Comparison of ENCODE assay signal across 1 cellular context in genomic region chr7:92639213-92639896, GRCh38.
TF ChIP-seq lines count a peak whose summit lies in the region.

No MANE protein-coding gene starts in this region.

TF ChIP-seq in IMR-90, 13 proteins besides CTCF, POLR2A, EP300 and RAD21:
- TF ChIP-seq ELK1 (IDR thresholded peaks at IDR 0.05; ENCODE audit: borderline replicate concordance, low read depth, low read length) (no peak), RCOR1 (IDR thresholded peaks at IDR 0.05; ENCODE audit: insufficient replicate concordance, low read length) (no peak), USF2 (IDR thresholded peaks at IDR 0.05; ENCODE audit: low read depth, low read length) (no peak), CHD1 (IDR thresholded peaks at IDR 0.05; ENCODE audit: low read depth, low read length) (no peak), CEBPB (IDR thresholded peaks at IDR 0.05; ENCODE audit: low read depth, low read length) (no peak), MXI1 (IDR thresholded peaks at IDR 0.05; ENCODE audit: borderline replicate concordance, low read depth, low read length) (no peak), RFX5 (IDR thresholded peaks at IDR 0.05; ENCODE audit: low read depth, low read length) (no peak), FOS (IDR thresholded peaks at IDR 0.05; ENCODE audit: low read depth, low read length) (no peak), NFE2L2 (IDR thresholded peaks at IDR 0.05; ENCODE audit: low read depth, low read length) (no peak), MAZ (IDR thresholded peaks at IDR 0.05; ENCODE audit: borderline replicate concordance, low read depth, low read length) (no peak), MAFK (IDR thresholded peaks at IDR 0.05; ENCODE audit: low read depth, low read length) (no peak), BHLHE40 (IDR thresholded peaks at IDR 0.05; ENCODE audit: low read depth, low read length) (no peak), SMC3 (IDR thresholded peaks at IDR 0.05; ENCODE audit: low read depth, low read length) (no peak)
